1 cellular context compared by ENCODE assay signal in the genomic region with DNA sequence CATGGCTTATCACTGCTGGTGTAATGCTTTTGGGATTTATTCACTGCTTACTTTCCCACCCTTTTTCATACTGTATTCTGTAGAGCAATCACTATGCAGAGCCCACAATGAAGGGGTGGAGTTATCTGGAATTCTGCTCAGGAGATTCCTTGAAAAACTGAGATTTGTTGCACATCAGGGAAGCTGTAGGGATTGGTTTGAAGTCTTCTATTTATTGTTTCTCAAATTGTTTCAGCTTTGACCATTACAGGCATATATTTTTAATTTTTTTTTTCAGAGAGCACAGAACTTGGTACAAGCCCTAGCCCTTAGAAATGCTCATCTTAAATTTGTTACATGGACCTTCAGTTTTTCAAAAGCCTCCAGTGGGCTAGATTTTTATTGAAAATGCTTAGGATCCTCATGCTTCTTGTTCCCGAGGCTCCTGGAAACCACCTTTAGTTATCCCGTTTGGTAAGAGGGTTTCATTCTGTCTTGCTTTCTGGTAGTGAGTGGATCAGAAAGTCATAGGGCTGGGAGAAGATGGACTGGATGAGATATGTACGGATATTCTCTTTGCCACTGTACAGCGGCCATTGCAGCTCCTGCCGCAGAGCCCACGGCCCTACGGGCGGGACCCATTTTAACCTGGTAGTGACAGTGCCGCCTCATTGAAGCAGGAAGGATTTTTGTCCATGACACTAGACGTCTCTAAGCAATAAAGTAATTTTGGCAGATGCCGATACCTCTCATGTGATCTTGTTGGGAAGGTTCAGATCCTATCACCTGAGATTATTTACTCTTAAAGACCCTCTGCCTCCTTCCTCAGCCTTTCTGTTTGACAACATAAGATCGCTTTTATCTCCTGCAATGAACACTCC.
TF ChIP-seq lines count a peak whose summit lies in the region.

No MANE protein-coding gene starts in this region.

TF ChIP-seq in K562, 482 proteins besides CTCF, POLR2A, EP300 and RAD21 (continues in another document):
- TF ChIP-seq, protein P1, sequence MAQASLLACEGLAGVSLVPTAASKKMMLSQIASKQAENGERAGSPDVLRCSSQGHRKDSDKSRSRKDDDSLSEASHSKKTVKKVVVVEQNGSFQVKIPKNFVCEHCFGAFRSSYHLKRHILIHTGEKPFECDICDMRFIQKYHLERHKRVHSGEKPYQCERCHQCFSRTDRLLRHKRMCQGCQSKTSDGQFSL (CRISPR knock-in tag; IDR thresholded peaks at IDR 0.05), result no peak
- TF ChIP-seq, protein P1 (tag; IDR thresholded peaks at IDR 0.05), result no peak
- TF ChIP-seq NFRKB (IDR thresholded peaks at IDR 0.05; ENCODE audit: low read depth), result peak; percentile 40; the same call in 1 of the 2 replicates
- TF ChIP-seq RFX5 (IDR thresholded peaks at IDR 0.05; ENCODE audit: low read depth, low read length), result no peak
- TF ChIP-seq, protein P2, sequence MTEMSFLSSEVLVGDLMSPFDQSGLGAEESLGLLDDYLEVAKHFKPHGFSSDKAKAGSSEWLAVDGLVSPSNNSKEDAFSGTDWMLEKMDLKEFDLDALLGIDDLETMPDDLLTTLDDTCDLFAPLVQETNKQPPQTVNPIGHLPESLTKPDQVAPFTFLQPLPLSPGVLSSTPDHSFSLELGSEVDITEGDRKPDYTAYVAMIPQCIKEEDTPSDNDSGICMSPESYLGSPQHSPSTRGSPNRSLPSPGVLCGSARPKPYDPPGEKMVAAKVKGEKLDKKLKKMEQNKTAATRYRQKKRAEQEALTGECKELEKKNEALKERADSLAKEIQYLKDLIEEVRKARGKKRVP (CRISPR knock-in tag; IDR thresholded peaks at IDR 0.05), result no peak
- TF ChIP-seq MYNN (IDR thresholded peaks at IDR 0.05), result no peak
- no peak for TF ChIP-seq MYNN (CRISPR knock-in tag; IDR thresholded peaks at IDR 0.05)
- TF ChIP-seq, protein P3, sequence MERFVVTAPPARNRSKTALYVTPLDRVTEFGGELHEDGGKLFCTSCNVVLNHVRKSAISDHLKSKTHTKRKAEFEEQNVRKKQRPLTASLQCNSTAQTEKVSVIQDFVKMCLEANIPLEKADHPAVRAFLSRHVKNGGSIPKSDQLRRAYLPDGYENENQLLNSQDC (CRISPR knock-in tag; IDR thresholded peaks at IDR 0.05), result no peak
- 0 out of 2 replicates have a peak, but pooled peaks have one; percentile 14 for TF ChIP-seq ZBTB17 (CRISPR knock-in tag; IDR thresholded peaks at IDR 0.05)
- peak; percentile 34; the same call in 1 of the 2 replicates for TF ChIP-seq ZNF583 (CRISPR knock-in tag; IDR thresholded peaks at IDR 0.05)
- 0 out of 2 replicates have a peak, but pooled peaks have one; percentile 21 for TF ChIP-seq DMBX1 (CRISPR knock-in tag; IDR thresholded peaks at IDR 0.05; ENCODE audit: borderline replicate concordance)
- TF ChIP-seq, protein P4, sequence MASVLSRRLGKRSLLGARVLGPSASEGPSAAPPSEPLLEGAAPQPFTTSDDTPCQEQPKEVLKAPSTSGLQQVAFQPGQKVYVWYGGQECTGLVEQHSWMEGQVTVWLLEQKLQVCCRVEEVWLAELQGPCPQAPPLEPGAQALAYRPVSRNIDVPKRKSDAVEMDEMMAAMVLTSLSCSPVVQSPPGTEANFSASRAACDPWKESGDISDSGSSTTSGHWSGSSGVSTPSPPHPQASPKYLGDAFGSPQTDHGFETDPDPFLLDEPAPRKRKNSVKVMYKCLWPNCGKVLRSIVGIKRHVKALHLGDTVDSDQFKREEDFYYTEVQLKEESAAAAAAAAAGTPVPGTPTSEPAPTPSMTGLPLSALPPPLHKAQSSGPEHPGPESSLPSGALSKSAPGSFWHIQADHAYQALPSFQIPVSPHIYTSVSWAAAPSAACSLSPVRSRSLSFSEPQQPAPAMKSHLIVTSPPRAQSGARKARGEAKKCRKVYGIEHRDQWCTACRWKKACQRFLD (CRISPR knock-in tag; IDR thresholded peaks at IDR 0.05), result 0 out of 2 replicates have a peak, but pooled peaks have one; percentile 11
- 0 out of 4 replicates have a peak, but pooled peaks of 1 of the 2 experiments have one; percentile 38 for TF ChIP-seq SRF (CRISPR knock-in tag; IDR thresholded peaks at IDR 0.05)
- TF ChIP-seq, protein P5, sequence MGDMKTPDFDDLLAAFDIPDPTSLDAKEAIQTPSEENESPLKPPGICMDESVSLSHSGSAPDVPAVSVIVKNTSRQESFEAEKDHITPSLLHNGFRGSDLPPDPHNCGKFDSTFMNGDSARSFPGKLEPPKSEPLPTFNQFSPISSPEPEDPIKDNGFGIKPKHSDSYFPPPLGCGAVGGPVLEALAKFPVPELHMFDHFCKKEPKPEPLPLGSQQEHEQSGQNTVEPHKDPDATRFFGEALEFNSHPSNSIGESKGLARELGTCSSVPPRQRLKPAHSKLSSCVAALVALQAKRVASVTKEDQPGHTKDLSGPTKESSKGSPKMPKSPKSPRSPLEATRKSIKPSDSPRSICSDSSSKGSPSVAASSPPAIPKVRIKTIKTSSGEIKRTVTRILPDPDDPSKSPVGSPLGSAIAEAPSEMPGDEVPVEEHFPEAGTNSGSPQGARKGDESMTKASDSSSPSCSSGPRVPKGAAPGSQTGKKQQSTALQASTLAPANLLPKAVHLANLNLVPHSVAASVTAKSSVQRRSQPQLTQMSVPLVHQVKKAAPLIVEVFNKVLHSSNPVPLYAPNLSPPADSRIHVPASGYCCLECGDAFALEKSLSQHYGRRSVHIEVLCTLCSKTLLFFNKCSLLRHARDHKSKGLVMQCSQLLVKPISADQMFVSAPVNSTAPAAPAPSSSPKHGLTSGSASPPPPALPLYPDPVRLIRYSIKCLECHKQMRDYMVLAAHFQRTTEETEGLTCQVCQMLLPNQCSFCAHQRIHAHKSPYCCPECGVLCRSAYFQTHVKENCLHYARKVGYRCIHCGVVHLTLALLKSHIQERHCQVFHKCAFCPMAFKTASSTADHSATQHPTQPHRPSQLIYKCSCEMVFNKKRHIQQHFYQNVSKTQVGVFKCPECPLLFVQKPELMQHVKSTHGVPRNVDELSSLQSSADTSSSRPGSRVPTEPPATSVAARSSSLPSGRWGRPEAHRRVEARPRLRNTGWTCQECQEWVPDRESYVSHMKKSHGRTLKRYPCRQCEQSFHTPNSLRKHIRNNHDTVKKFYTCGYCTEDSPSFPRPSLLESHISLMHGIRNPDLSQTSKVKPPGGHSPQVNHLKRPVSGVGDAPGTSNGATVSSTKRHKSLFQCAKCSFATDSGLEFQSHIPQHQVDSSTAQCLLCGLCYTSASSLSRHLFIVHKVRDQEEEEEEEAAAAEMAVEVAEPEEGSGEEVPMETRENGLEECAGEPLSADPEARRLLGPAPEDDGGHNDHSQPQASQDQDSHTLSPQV (IDR thresholded peaks at IDR 0.05), result peak; percentile 22; the same call in 1 of the 2 replicates
- no peak for TF ChIP-seq RFX1 (IDR thresholded peaks at IDR 0.05)
- TF ChIP-seq ZNF184 (CRISPR knock-in tag; IDR thresholded peaks at IDR 0.05), result no peak
- TF ChIP-seq ZNF384 (IDR thresholded peaks at IDR 0.05; ENCODE audit: low read depth, low read length), result no peak
- TF ChIP-seq ZNF274 (IDR thresholded peaks at IDR 0.05; ENCODE audit: borderline replicate concordance, low read depth, low read length), result 0 out of 2 replicates have a peak, but pooled peaks have one; percentile 13
- no peak for TF ChIP-seq ZFX (CRISPR knock-in tag; IDR thresholded peaks at IDR 0.05)
- no peak for TF ChIP-seq STAG1 (CRISPR knock-in tag; IDR thresholded peaks at IDR 0.05; ENCODE audit: borderline replicate concordance)
- TF ChIP-seq, protein P6, sequence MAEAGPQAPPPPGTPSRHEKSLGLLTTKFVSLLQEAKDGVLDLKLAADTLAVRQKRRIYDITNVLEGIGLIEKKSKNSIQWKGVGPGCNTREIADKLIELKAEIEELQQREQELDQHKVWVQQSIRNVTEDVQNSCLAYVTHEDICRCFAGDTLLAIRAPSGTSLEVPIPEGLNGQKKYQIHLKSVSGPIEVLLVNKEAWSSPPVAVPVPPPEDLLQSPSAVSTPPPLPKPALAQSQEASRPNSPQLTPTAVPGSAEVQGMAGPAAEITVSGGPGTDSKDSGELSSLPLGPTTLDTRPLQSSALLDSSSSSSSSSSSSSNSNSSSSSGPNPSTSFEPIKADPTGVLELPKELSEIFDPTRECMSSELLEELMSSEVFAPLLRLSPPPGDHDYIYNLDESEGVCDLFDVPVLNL (CRISPR knock-in tag; IDR thresholded peaks at IDR 0.05; ENCODE audit: low read depth), result no peak
- no peak for TF ChIP-seq TAL1 (IDR thresholded peaks at IDR 0.05)
- no peak for TF ChIP-seq POLR3A (IDR thresholded peaks at IDR 0.05; ENCODE audit: borderline replicate concordance, extremely low read depth, insufficient read depth, insufficient read length)
- TF ChIP-seq DNMT1 (IDR thresholded peaks at IDR 0.05), result no peak
- TF ChIP-seq ZNF589 (CRISPR knock-in tag; IDR thresholded peaks at IDR 0.05; ENCODE audit: low read depth), result no peak
- no peak for TF ChIP-seq SLC30A9 (CRISPR knock-in tag; IDR thresholded peaks at IDR 0.05)
- TF ChIP-seq TBP (optimal IDR thresholded peaks at IDR 0.05; ENCODE audit: low read depth, low read length), result no peak
- 0 out of 2 replicates have a peak, but pooled peaks have one; percentile 7 for TF ChIP-seq ZNF197 (CRISPR knock-in tag; IDR thresholded peaks at IDR 0.05; ENCODE audit: low read depth)
- TF ChIP-seq, protein P7, sequence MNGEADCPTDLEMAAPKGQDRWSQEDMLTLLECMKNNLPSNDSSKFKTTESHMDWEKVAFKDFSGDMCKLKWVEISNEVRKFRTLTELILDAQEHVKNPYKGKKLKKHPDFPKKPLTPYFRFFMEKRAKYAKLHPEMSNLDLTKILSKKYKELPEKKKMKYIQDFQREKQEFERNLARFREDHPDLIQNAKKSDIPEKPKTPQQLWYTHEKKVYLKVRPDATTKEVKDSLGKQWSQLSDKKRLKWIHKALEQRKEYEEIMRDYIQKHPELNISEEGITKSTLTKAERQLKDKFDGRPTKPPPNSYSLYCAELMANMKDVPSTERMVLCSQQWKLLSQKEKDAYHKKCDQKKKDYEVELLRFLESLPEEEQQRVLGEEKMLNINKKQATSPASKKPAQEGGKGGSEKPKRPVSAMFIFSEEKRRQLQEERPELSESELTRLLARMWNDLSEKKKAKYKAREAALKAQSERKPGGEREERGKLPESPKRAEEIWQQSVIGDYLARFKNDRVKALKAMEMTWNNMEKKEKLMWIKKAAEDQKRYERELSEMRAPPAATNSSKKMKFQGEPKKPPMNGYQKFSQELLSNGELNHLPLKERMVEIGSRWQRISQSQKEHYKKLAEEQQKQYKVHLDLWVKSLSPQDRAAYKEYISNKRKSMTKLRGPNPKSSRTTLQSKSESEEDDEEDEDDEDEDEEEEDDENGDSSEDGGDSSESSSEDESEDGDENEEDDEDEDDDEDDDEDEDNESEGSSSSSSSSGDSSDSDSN (IDR thresholded peaks at IDR 0.05; ENCODE audit: borderline replicate concordance in 1 of 2, low read depth in 2 of 2, low read length in 2 of 2), result no peak
- TF ChIP-seq, protein P8, sequence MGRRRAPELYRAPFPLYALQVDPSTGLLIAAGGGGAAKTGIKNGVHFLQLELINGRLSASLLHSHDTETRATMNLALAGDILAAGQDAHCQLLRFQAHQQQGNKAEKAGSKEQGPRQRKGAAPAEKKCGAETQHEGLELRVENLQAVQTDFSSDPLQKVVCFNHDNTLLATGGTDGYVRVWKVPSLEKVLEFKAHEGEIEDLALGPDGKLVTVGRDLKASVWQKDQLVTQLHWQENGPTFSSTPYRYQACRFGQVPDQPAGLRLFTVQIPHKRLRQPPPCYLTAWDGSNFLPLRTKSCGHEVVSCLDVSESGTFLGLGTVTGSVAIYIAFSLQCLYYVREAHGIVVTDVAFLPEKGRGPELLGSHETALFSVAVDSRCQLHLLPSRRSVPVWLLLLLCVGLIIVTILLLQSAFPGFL (CRISPR knock-in tag; IDR thresholded peaks at IDR 0.05), result peak; percentile 82; the same call in 1 of the 2 replicates
- TF ChIP-seq, protein P9, sequence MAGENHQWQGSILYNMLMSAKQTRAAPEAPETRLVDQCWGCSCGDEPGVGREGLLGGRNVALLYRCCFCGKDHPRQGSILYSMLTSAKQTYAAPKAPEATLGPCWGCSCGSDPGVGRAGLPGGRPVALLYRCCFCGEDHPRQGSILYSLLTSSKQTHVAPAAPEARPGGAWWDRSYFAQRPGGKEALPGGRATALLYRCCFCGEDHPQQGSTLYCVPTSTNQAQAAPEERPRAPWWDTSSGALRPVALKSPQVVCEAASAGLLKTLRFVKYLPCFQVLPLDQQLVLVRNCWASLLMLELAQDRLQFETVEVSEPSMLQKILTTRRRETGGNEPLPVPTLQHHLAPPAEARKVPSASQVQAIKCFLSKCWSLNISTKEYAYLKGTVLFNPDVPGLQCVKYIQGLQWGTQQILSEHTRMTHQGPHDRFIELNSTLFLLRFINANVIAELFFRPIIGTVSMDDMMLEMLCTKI (IDR thresholded peaks at IDR 0.05; ENCODE audit: partially characterized antibody), result no peak
- no peak for TF ChIP-seq TCF3 (CRISPR knock-in tag; IDR thresholded peaks at IDR 0.05)
